Comparison of ENCODE assay signal across 20 cellular contexts in genomic region chr7:152891160-152891621, GRCh38.
"Had no signal": no experiment of that assay in that cellular context is flagged by ENCODE, and none has a peak within 500 bp of the region (broad histone marks: within the 10 kb centered on the region; RNA-seq: fewer than 3 reads in every experiment).

No MANE protein-coding gene starts in this region.

- H3K4me1 Mint-ChIP-seq: nephron progenitor cell had no signal

- H3K27ac ChIP-seq: left lung, right lobe of liver, skin epidermis had no signal

- H3K36me3 ChIP-seq: left lung, right lobe of liver had no signal

- ATAC-seq: activated T-cell treated with anti-CD3 and anti-CD28 coated beads, Interleukin-2, amount 50 U/mL, for 72 hours; effector memory CD8-positive, alpha-beta T cell; esophagus mucosa; left lung; right lobe of liver; stimulated activated naive B cell treated with anti-CD40 and anti-IgM and Interleukin-4, amounts not matched to agents 10 μg/mL and 1 μg/mL and 100 μg/mL, for 72 hours had no signal

- H3K27me3 ChIP-seq: right lobe of liver had no signal

- H3K9me3 ChIP-seq: left lung, right lobe of liver had no signal

- H3K4me3 ChIP-seq: left lung, right lobe of liver, skin epidermis had no signal

- DNase-seq: activated CD4-positive, alpha-beta T cell treated with anti-CD3 and anti-CD28 coated beads for 1 hour; activated CD4-positive, alpha-beta T cell treated with anti-CD3 and anti-CD28 coated beads, Interleukin-2, amount 50 U/mL, for 1 hour; activated gamma-delta T cell; activated naive CD4-positive, alpha-beta T cell treated with anti-CD3 and anti-CD28 coated beads, Interleukin-2, amount 50 U/mL, for 16 hours; activated T-cell treated with anti-CD3 and anti-CD28 coated beads, Interleukin-2, amount 50 U/mL, for 72 hours; central memory CD4-positive, alpha-beta T cell; effector memory CD8-positive, alpha-beta T cell; foreskin melanocyte; immature natural killer cell; kidney glomerular epithelial cell; mammary epithelial cell; nephron progenitor cell; nucleus accumbens; right lobe of liver; stimulated activated CD4-positive, alpha-beta T cell treated with anti-CD3 and anti-CD28 coated beads, Interleukin-2, amount 100 ng/mL, for 24 hours; stimulated activated naive B cell treated with anti-CD40 and anti-IgM and Interleukin-4, amounts not matched to agents 10 μg/mL and 1 μg/mL and 100 μg/mL, for 72 hours; T-helper 1 cell had no signal

- H3K27ac Mint-ChIP-seq: activated T-cell treated with anti-CD3 and anti-CD28 coated beads, Interleukin-2, amount 50 U/mL, for 72 hours; effector memory CD8-positive, alpha-beta T cell; immature natural killer cell; nephron progenitor cell; stimulated activated naive B cell treated with anti-CD40 and anti-IgM and Interleukin-4, amounts not matched to agents 10 μg/mL and 1 μg/mL and 100 μg/mL, for 72 hours had no signal

- H3K4me3 Mint-ChIP-seq: activated T-cell treated with anti-CD3 and anti-CD28 coated beads, Interleukin-2, amount 50 U/mL, for 72 hours; effector memory CD8-positive, alpha-beta T cell; immature natural killer cell; nephron progenitor cell; stimulated activated naive B cell treated with anti-CD40 and anti-IgM and Interleukin-4, amounts not matched to agents 10 μg/mL and 1 μg/mL and 100 μg/mL, for 72 hours had no signal

- H3K9me3 Mint-ChIP-seq: activated T-cell treated with anti-CD3 and anti-CD28 coated beads, Interleukin-2, amount 50 U/mL, for 72 hours; effector memory CD8-positive, alpha-beta T cell; immature natural killer cell; stimulated activated naive B cell treated with anti-CD40 and anti-IgM and Interleukin-4, amounts not matched to agents 10 μg/mL and 1 μg/mL and 100 μg/mL, for 72 hours had no signal

- H3K4me1 ChIP-seq: left lung, right lobe of liver had no signal

- H3K36me3 Mint-ChIP-seq: immature natural killer cell had no signal
